Comparison of ENCODE assay signal across 1 cellular context in the genomic region with DNA sequence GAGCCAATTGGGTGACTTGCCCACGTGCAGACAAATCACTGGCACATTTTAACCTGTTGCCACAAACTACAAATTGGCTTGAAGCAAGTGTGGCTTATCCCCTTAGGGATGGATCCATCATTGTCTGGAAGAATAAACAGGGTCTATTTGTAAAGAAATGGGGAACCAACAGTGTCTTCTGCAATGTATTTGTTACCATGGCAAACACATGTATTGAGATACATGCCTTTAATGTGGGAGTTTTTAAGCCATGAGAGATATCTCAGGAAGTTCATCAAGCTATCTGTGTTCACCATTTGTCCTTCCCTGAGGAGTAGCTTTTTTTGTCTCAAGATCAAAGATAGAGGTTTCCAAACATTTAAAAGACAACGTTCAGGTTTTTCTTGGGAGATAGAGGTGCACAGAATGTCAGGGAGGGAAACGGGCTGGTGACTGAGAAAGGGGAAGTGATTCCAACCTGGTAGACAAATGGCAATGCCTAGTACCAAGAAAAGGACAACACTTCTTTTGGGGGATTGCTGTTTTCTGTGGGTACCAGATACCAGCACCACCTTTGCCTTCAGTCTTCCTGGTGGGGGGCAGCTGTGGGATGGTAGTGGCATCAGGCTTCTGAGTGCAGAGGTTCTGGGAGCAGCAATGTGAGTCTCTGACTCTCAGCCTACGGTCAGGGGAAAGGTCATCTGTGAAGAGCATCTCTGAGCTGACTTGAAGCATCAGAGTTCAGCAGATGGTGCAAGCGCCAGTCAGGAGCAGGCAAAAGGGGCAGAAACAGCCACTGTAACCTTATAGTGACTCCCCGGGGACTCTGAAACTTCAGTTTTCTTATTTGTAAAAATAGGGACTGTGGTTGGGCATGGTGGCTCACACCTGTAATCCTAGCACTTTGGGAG.
TF ChIP-seq lines count a peak whose summit lies in the region.

No MANE protein-coding gene starts in this region.

TF ChIP-seq in WTC11, 78 proteins besides CTCF, POLR2A, EP300 and RAD21 (continued from another document):
- TF ChIP-seq AR (CRISPR knock-in tag; IDR thresholded peaks at IDR 0.05): no peak
- TF ChIP-seq TP53 (CRISPR knock-in tag; IDR thresholded peaks at IDR 0.05): no peak
- no peak for TF ChIP-seq TEAD1 (CRISPR knock-in tag; IDR thresholded peaks at IDR 0.05)
- no peak for TF ChIP-seq MYBL2 (CRISPR knock-in tag; IDR thresholded peaks at IDR 0.05)
- TF ChIP-seq, protein P1, sequence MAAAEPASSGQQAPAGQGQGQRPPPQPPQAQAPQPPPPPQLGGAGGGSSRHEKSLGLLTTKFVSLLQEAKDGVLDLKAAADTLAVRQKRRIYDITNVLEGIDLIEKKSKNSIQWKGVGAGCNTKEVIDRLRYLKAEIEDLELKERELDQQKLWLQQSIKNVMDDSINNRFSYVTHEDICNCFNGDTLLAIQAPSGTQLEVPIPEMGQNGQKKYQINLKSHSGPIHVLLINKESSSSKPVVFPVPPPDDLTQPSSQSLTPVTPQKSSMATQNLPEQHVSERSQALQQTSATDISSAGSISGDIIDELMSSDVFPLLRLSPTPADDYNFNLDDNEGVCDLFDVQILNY (CRISPR knock-in tag; IDR thresholded peaks at IDR 0.05): no peak
- no peak for TF ChIP-seq CBFB (CRISPR knock-in tag; IDR thresholded peaks at IDR 0.05; ENCODE audit: low read depth)
- no peak for TF ChIP-seq SP1 (CRISPR knock-in tag; conservative IDR thresholded peaks at IDR 0.05)
- TF ChIP-seq, protein P2, sequence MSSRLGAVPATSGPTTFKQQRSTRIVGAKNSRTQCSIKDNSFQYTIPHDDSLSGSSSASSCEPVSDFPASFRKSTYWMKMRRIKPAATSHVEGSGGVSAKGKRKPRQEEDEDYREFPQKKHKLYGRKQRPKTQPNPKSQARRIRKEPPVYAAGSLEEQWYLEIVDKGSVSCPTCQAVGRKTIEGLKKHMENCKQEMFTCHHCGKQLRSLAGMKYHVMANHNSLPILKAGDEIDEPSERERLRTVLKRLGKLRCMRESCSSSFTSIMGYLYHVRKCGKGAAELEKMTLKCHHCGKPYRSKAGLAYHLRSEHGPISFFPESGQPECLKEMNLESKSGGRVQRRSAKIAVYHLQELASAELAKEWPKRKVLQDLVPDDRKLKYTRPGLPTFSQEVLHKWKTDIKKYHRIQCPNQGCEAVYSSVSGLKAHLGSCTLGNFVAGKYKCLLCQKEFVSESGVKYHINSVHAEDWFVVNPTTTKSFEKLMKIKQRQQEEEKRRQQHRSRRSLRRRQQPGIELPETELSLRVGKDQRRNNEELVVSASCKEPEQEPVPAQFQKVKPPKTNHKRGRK (CRISPR knock-in tag; IDR thresholded peaks at IDR 0.05; ENCODE audit: borderline replicate concordance): no peak
- TF ChIP-seq, protein P3, sequence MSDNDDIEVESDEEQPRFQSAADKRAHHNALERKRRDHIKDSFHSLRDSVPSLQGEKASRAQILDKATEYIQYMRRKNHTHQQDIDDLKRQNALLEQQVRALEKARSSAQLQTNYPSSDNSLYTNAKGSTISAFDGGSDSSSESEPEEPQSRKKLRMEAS (CRISPR knock-in tag; IDR thresholded peaks at IDR 0.05): no peak
TF ChIP-seq in WTC11: peak in this region for 0.
